ENCODE assay signal across 1 cellular context in genomic region chr1:25758466-25759070, GRCh38.
TF ChIP-seq lines count a peak whose summit lies in the region.

No MANE protein-coding gene starts in this region.

TF ChIP-seq in GM23338, 12 proteins besides CTCF, POLR2A, EP300 and RAD21:
- TF ChIP-seq EZH2 (IDR thresholded peaks at IDR 0.05; ENCODE audit: low read depth, unreplicated experiment) (no peak), CREB1 (CRISPR knock-in tag; IDR thresholded peaks at IDR 0.05; ENCODE audit: low read depth) (no peak), STAT1 (IDR thresholded peaks at IDR 0.05; ENCODE audit: unreplicated experiment) (no peak), JUNB (IDR thresholded peaks at IDR 0.05; ENCODE audit: unreplicated experiment) (no peak), ZNF462 (CRISPR knock-in tag; IDR thresholded peaks at IDR 0.05) (no peak)
